ENCODE assay signal across 8 cellular contexts in genomic region chr3:179452166-179452544, GRCh38. TPM values are rescaled to one million over a fixed set of nuclear protein-coding genes. Genes with fewer than 3 reads are reported as not detected.
DNase-seq lines count a peak whose midpoint lies in the region; ATAC-seq and TF ChIP-seq lines count a peak whose summit lies in the region.

No MANE protein-coding gene starts in this region.

- TF ChIP-seq CTCF in AG04450 (IDR thresholded peaks at IDR 0.05; ENCODE audit: low read depth, low read length) (no peak), mammary epithelial cell (conservative IDR thresholded peaks at IDR 0.05 in 1 of 2, IDR thresholded peaks at IDR 0.05 in 1 of 2; ENCODE audit: extremely low read depth in 1 of 2, insufficient read depth in 1 of 2, low read depth in 1 of 2, low read length in 2 of 2) (no peak)

- no peaks in the 10 kb centered on the region for H4K20me1 ChIP-seq in mammary epithelial cell (ENCODE audit: insufficient read depth, low read length)

- peaks cover 38% of the 10 kb centered on the region for H3K79me2 ChIP-seq in mammary epithelial cell (ENCODE audit: insufficient read depth, low read length)

- peak overlapping the region; percentile 87 for H2AFZ ChIP-seq in mammary epithelial cell (ENCODE audit: low read depth, low read length)

- dilution Hi-C loops in mammary epithelial cell (cut with HindIII; ENCODE audit: low sequenced_read_pairs) = no loop called here

- no peaks in the 10 kb centered on the region for H3K27me3 ChIP-seq in AG04450 (ENCODE audit: control insufficient read depth, insufficient read depth, low read length)
- H3K27me3 ChIP-seq in HUES48 (ENCODE audit: control insufficient read depth, insufficient read depth, low read length) = peaks cover 22% of the 10 kb centered on the region
- H3K27me3 ChIP-seq in mammary epithelial cell (ENCODE audit: insufficient read depth, low read length) = no peaks in the 10 kb centered on the region
- peaks cover 7% of the 10 kb centered on the region for H3K27me3 ChIP-seq in mucosa of stomach (ENCODE audit: control insufficient read depth, insufficient read depth, low read length)

- in situ Hi-C loops in mammary epithelial cell (cut with MboI; ENCODE audit: low sequenced_read_pairs in 2 of 2) = no loop called here

- no peaks in the 10 kb centered on the region for H3K9me3 ChIP-seq in AG04450 (ENCODE audit: control insufficient read depth, insufficient read depth, low read length)
- no peaks in the 10 kb centered on the region for H3K9me3 ChIP-seq in HUES48 (ENCODE audit: control insufficient read depth, insufficient read depth, low read length)
- H3K9me3 ChIP-seq in mammary epithelial cell (replicated peaks; ENCODE audit: insufficient read depth, low read length) = no peaks in the 10 kb centered on the region
- H3K9me3 ChIP-seq in mucosa of stomach (ENCODE audit: control insufficient read depth, low read length) = no peaks in the 10 kb centered on the region

- peak overlapping the region; percentile 89 for H3K4me2 ChIP-seq in mammary epithelial cell (ENCODE audit: insufficient read depth, low read depth, low read length)

- no peak for ATAC-seq in GM18907 (IDR thresholded peaks at IDR 0.05; ENCODE audit: unreplicated experiment)

- POLR2A ChIA-PET in AG04450 (lab: Yijun Ruan, JAX) = interaction anchor here (0.8 kb wide), 1 partner anchor 13 kb away, joined by 3 read pairs; no protein-coding TSS in a partner anchor

- no peak overlapping the region for H3K9ac ChIP-seq in HUES48 (ENCODE audit: low read depth, low read length)
- no peak overlapping the region for H3K9ac ChIP-seq in mammary epithelial cell (ENCODE audit: insufficient read depth, low read length)
- no peak overlapping the region for H3K9ac ChIP-seq in mucosa of stomach (ENCODE audit: low read length)

- H3K36me3 ChIP-seq in HUES48 (ENCODE audit: control insufficient read depth, insufficient read depth, low read length) (no peaks in the 10 kb centered on the region), mammary epithelial cell (ENCODE audit: insufficient read depth, low read length) (peaks cover 3% of the 10 kb centered on the region), mucosa of stomach (ENCODE audit: control insufficient read depth, insufficient read depth, low read length) (no peaks in the 10 kb centered on the region)

- intact Hi-C loops in mammary epithelial cell (cut with micrococcal nuclease) = loop anchor here (5.0 kb wide), 2 partner anchors 130 to 305 kb away; partner anchors contain the start of genes PIK3CA and ZNF639

- CTCF ChIA-PET in AG04450 (lab: Charles Lee) = no interaction called here
- CTCF ChIA-PET in mammary epithelial cell (lab: Charles Lee; ENCODE audit: low non-redundant PET) = no interaction called here

- WGBS in mammary epithelial cell (ENCODE audit: low coverage, missing lambda C conversion rate) = 69% methylated on average over 7 of the region's 7 CpGs

- BruUV-seq in mammary epithelial cell (replicated peaks; lab: Mats Ljungman, UMichigan) = no TSS peak

- H3K27ac ChIP-seq in AG04450 (ENCODE audit: low read depth, low read length) = peak overlapping the region; percentile 94
- H3K27ac ChIP-seq in HUES48 (ENCODE audit: low read depth, low read length) = peak overlapping the region; percentile 82
- no peak overlapping the region for H3K27ac ChIP-seq in mammary epithelial cell (ENCODE audit: insufficient read depth, low read depth, low read length)

- H3K4me3 ChIP-seq in AG04450 (ENCODE audit: low read depth, low read length) (peak overlapping the region; percentile 81), HUES48 (ENCODE audit: low read depth, low read length) (peak overlapping the region; percentile 77), mammary epithelial cell (replicated peaks in 1 of 3; ENCODE audit: insufficient read depth in 1 of 3, low read depth in 2 of 3, low read length in 3 of 3) (no peak overlapping the region), mucosa of stomach (ENCODE audit: low read length) (peak overlapping the region; percentile 44)

- DNase-seq in AG04450 (ENCODE audit: low read depth, low spot score) (peak; percentile 55), mammary epithelial cell (no peak), nucleus accumbens (lab: John Stamatoyannopoulos, UW) (no peak), NCI-H2171 (lab: John Stamatoyannopoulos, UW) (no peak), COR-L47 (lab: John Stamatoyannopoulos, UW) (no peak)

- H3K4me1 ChIP-seq in HUES48 (ENCODE audit: control insufficient read depth, insufficient read depth, low read length) (peaks cover 30% of the 10 kb centered on the region), mammary epithelial cell (ENCODE audit: insufficient read depth, low read length) (peaks cover 29% of the 10 kb centered on the region), mucosa of stomach (ENCODE audit: control insufficient read depth, insufficient read depth, low read length) (peaks cover 6% of the 10 kb centered on the region)

RNA-seq across cellular contexts. Expression of gene GNB4, which starts 0.9 kb away (rescaled TPM):
- polyA plus RNA-seq in AG04450 (2011; rRNA removed) = 71.6 and 88.5 TPM in 2 replicates
- 101 and 154 TPM in 2 replicates for polyA minus RNA-seq in AG04450 (2011; rRNA and poly(A)+ RNA removed)
- 100 to 1,000 TPM in 1 of 2 donors, 10 to 100 TPM in 1; 52.3 to 201 TPM for total RNA-seq in mammary epithelial cell
- polyA plus RNA-seq in mammary epithelial cell = 35.7 TPM
- 110 TPM for polyA minus RNA-seq in mammary epithelial cell

Comparison
In these comparisons a context has a peak if more than half of its experiments do, and no peak if none do; other contexts are left out.
1. H3K4me3 ChIP-seq: peak in AG04450 (single experiment), HUES48 (single experiment) and mucosa of stomach (single experiment); none in mammary epithelial cell (0 of 3).